14 cellular contexts compared by ENCODE assay signal in the genomic region with DNA sequence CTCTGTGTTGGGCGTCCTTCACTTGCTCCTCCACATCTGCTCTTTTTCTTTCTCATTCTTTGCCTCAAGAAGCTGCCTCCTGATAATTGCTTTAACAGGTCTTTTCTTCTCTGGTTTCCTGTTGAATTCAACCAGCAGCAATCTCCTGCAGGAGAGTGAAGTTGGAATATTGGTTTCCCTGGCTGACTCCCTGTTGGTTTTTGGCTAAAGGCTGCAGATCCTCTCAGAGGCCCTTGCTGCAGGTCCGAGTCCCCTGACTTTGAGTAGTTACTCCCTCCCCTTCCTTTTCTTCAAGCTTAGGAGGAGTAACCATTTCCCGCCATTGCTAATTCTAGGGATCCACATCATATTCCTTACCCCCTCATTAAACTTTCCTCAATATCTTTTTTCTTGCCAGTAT. TPM values are rescaled to one million over a fixed set of nuclear protein-coding genes. Genes with fewer than 3 reads are reported as not detected.
"Had no signal": no experiment of that assay in that cellular context is flagged by ENCODE, and none has a peak within 500 bp of the region (broad histone marks: within the 10 kb centered on the region; RNA-seq: fewer than 3 reads in every experiment).

No MANE protein-coding gene starts in this region.

- DNase-seq: activated CD4-positive, alpha-beta memory T cell treated with anti-CD3 and anti-CD28 coated beads, Interleukin-2, amount 10 ng/mL, durations not matched to agents 7 days and 5 days; activated CD4-positive, alpha-beta T cell treated with anti-CD3 and anti-CD28 coated beads for 1 hour; activated CD8-positive, alpha-beta memory T cell treated with anti-CD3 and anti-CD28 coated beads, Interleukin-2, amount 50 U/mL, for 4 hours; activated naive CD4-positive, alpha-beta T cell; activated T-cell treated with anti-CD3 and anti-CD28 coated beads, Interleukin-2, amount 50 U/mL, for 72 hours; aorta; lower lobe of right lung; midbrain; small intestine; T-helper 9 cell; transverse colon had no signal

- H3K36me3 Mint-ChIP-seq: stimulated activated effector memory CD8-positive, alpha-beta T cell treated with anti-CD3 and anti-CD28 coated beads, Interleukin-12 subunit alpha, Interleukin-12 subunit beta, amount 100 ng/mL, for 72 hours had no signal

- H3K27ac Mint-ChIP-seq: activated CD4-positive, alpha-beta memory T cell treated with anti-CD3 and anti-CD28 coated beads, Interleukin-2, amount 10 ng/mL, durations not matched to agents 7 days and 5 days; activated T-cell treated with anti-CD3 and anti-CD28 coated beads, Interleukin-2, amount 50 U/mL, for 72 hours; stimulated activated effector memory CD8-positive, alpha-beta T cell treated with anti-CD3 and anti-CD28 coated beads, Interleukin-12 subunit alpha, Interleukin-12 subunit beta, amount 100 ng/mL, for 72 hours had no signal

- H3K27me3 ChIP-seq: breast epithelium, esophagus muscularis mucosa, transverse colon had no signal

- ATAC-seq: activated T-cell treated with anti-CD3 and anti-CD28 coated beads, Interleukin-2, amount 50 U/mL, for 72 hours; lower lobe of right lung; stimulated activated effector memory CD8-positive, alpha-beta T cell treated with anti-CD3 and anti-CD28 coated beads, Interleukin-12 subunit alpha, Interleukin-12 subunit beta, amount 100 ng/mL, for 72 hours had no signal

- H3K27ac ChIP-seq: breast epithelium, esophagus muscularis mucosa, lower lobe of right lung, transverse colon had no signal

- H3K9me3 Mint-ChIP-seq: activated CD4-positive, alpha-beta memory T cell treated with anti-CD3 and anti-CD28 coated beads, Interleukin-2, amount 10 ng/mL, durations not matched to agents 7 days and 5 days; stimulated activated effector memory CD8-positive, alpha-beta T cell treated with anti-CD3 and anti-CD28 coated beads, Interleukin-12 subunit alpha, Interleukin-12 subunit beta, amount 100 ng/mL, for 72 hours had no signal

- H3K36me3 ChIP-seq: breast epithelium, esophagus muscularis mucosa, lower lobe of right lung, transverse colon had no signal

- H3K27me3 Mint-ChIP-seq: activated CD4-positive, alpha-beta memory T cell treated with anti-CD3 and anti-CD28 coated beads, Interleukin-2, amount 10 ng/mL, durations not matched to agents 7 days and 5 days had no signal

- H3K4me1 ChIP-seq: breast epithelium, esophagus muscularis mucosa had no signal

- H3K4me3 ChIP-seq: breast epithelium, esophagus muscularis mucosa, lower lobe of right lung, transverse colon had no signal

- H3K9me3 ChIP-seq: breast epithelium, esophagus muscularis mucosa, lower lobe of right lung, transverse colon had no signal

- H3K4me3 Mint-ChIP-seq: activated CD4-positive, alpha-beta memory T cell treated with anti-CD3 and anti-CD28 coated beads, Interleukin-2, amount 10 ng/mL, durations not matched to agents 7 days and 5 days; activated T-cell treated with anti-CD3 and anti-CD28 coated beads, Interleukin-2, amount 50 U/mL, for 72 hours; stimulated activated effector memory CD8-positive, alpha-beta T cell treated with anti-CD3 and anti-CD28 coated beads, Interleukin-12 subunit alpha, Interleukin-12 subunit beta, amount 100 ng/mL, for 72 hours had no signal

RNA-seq across cellular contexts. Expression of a gene that starts 4.2 kb away (rescaled TPM):
- total RNA-seq: transverse colon had no signal
